In the genomic region with DNA sequence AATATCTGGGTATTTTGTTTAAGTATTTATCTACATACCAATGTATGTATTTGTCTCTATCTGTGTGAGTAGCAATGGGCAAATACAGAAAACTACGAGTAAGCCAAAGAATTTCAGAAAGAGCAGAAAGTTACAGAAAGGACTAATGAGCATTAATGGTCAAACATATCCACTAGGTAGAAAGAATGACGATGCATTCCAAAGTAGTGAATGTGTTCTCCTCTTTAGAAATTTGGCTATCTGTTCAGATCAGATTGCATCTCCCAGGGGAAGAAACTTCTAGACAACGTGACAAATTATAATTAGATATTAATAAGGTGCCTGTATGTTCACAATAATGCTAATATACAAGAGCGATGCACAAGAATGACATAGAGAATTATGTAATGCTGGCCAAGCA, we compare ENCODE assay signal across 26 cellular contexts.
"Had no signal": no experiment of that assay in that cellular context is flagged by ENCODE, and none has a peak within 500 bp of the region (broad histone marks: within the 10 kb centered on the region; RNA-seq: fewer than 3 reads in every experiment).

No MANE protein-coding gene starts in this region.

- FAIRE-seq: urothelium cell line had no signal

- H3K36me3 Mint-ChIP-seq: naive thymus-derived CD4-positive, alpha-beta T cell; stimulated activated effector memory CD8-positive, alpha-beta T cell treated with anti-CD3 and anti-CD28 coated beads, Interleukin-12 subunit alpha, Interleukin-12 subunit beta, amount 100 ng/mL, for 72 hours had no signal

- H2AFZ ChIP-seq: hepatocyte had no signal

- H3K36me3 ChIP-seq: left ventricle myocardium inferior, pancreas, prostate gland, spleen, suprapubic skin, thoracic aorta, tibial artery, upper lobe of right lung had no signal

- H3K4me3 Mint-ChIP-seq: mesothelial cell of epicardium; naive thymus-derived CD4-positive, alpha-beta T cell; nephron; neural crest cell; stimulated activated effector memory CD8-positive, alpha-beta T cell treated with anti-CD3 and anti-CD28 coated beads, Interleukin-12 subunit alpha, Interleukin-12 subunit beta, amount 100 ng/mL, for 72 hours; stimulated activated naive CD8-positive, alpha-beta T cell treated with anti-CD3 and anti-CD28 coated beads, Interleukin-15, Interleukin-2, amounts not matched to agents 100 ng/mL and 50 ng/mL, for 24 hours had no signal

- H3K79me2 ChIP-seq: hepatocyte had no signal

- H3K27ac Mint-ChIP-seq: mesothelial cell of epicardium; naive thymus-derived CD4-positive, alpha-beta T cell; nephron; stimulated activated effector memory CD8-positive, alpha-beta T cell treated with anti-CD3 and anti-CD28 coated beads, Interleukin-12 subunit alpha, Interleukin-12 subunit beta, amount 100 ng/mL, for 72 hours; stimulated activated naive CD8-positive, alpha-beta T cell treated with anti-CD3 and anti-CD28 coated beads, Interleukin-15, Interleukin-2, amounts not matched to agents 100 ng/mL and 50 ng/mL, for 24 hours had no signal

- DNase-seq: islet precursor cell; left ventricle myocardium inferior; mesendoderm; naive thymus-derived CD4-positive, alpha-beta T cell; nucleus accumbens; pancreas; posterior cingulate gyrus; retina; right cardiac atrium; small intestine; spleen; stimulated activated CD4-positive, alpha-beta T cell treated with anti-CD3 and anti-CD28 coated beads, Interleukin-4, amount 100 ng/mL, for 24 hours; stimulated activated naive CD4-positive, alpha-beta T cell; tibial artery; upper lobe of right lung had no signal

- H3K9me3 ChIP-seq: left ventricle myocardium inferior, prostate gland, spleen, suprapubic skin, thoracic aorta, tibial artery, upper lobe of right lung had no signal

- H3K4me3 ChIP-seq: hepatocyte, left ventricle myocardium inferior, lung, pancreas, prostate gland, spleen, suprapubic skin, thoracic aorta, tibial artery, upper lobe of right lung had no signal

- H3K4me1 Mint-ChIP-seq: mesothelial cell of epicardium; naive thymus-derived CD4-positive, alpha-beta T cell; nephron; neural crest cell; stimulated activated effector memory CD8-positive, alpha-beta T cell treated with anti-CD3 and anti-CD28 coated beads, Interleukin-12 subunit alpha, Interleukin-12 subunit beta, amount 100 ng/mL, for 72 hours had no signal

- H3K4me1 ChIP-seq: prostate gland, spleen, suprapubic skin, tibial artery, upper lobe of right lung had no signal

- H3K9me3 Mint-ChIP-seq: mesothelial cell of epicardium; nephron; neural crest cell; stimulated activated effector memory CD8-positive, alpha-beta T cell treated with anti-CD3 and anti-CD28 coated beads, Interleukin-12 subunit alpha, Interleukin-12 subunit beta, amount 100 ng/mL, for 72 hours; stimulated activated naive CD8-positive, alpha-beta T cell treated with anti-CD3 and anti-CD28 coated beads, Interleukin-15, Interleukin-2, amounts not matched to agents 100 ng/mL and 50 ng/mL, for 24 hours had no signal

- H3K27ac ChIP-seq: hepatocyte, left ventricle myocardium inferior, pancreas, prostate gland, spleen, suprapubic skin, thoracic aorta, tibial artery, upper lobe of right lung had no signal

- H3K4me2 ChIP-seq: hepatocyte had no signal

- H3K27me3 ChIP-seq: hepatocyte, pancreas, spleen, suprapubic skin, upper lobe of right lung had no signal
